Comparison of ENCODE assay signal across 8 cellular contexts in genomic region chr1:44318097-44319088, GRCh38.
DNase-seq lines count a peak whose midpoint lies in the region; ATAC-seq and TF ChIP-seq lines count a peak whose summit lies in the region.

No MANE protein-coding gene starts in this region.

- no peak overlapping the region for H3K4me2 ChIP-seq in DOHH2 (ENCODE audit: low read length)

- H3K79me2 ChIP-seq in DOHH2 (ENCODE audit: control insufficient read depth, low read length) = no peaks in the 10 kb centered on the region

- TF ChIP-seq CTCF in DOHH2 (IDR thresholded peaks at IDR 0.05; ENCODE audit: low read depth, low read length, poor library complexity, severe bottlenecking) (peak; percentile 98), RWPE2 (IDR thresholded peaks at IDR 0.05; ENCODE audit: poor library complexity, severe bottlenecking) (peak; percentile 90)

- DNase-seq in KG1 (lab: John Stamatoyannopoulos, UW) (peak; percentile 20), RWPE2 (ENCODE audit: low spot score) (no peak), iPS-NIHi11 (ENCODE audit: low spot score) (peak; percentile 99), hypothalamus (lab: John Stamatoyannopoulos, UW) (no peak)
- DNase-seq in activated naive CD4-positive, alpha-beta T cell treated with Interleukin-2 at 50 U/mL for 16 hours = peak; percentile 39
- peak; percentile 62 for DNase-seq in stimulated activated CD4-positive, alpha-beta T cell treated with anti-CD3 and anti-CD28 coated beads, Interleukin-4, amount 100 ng/mL, for 24 hours

- ATAC-seq in RWPE2 (ENCODE audit: low read depth) (no peak), HG02870 (IDR thresholded peaks at IDR 0.05; ENCODE audit: unreplicated experiment) (no peak)

- peaks cover 4% of the 10 kb centered on the region; the same call in 1 of the 2 replicates for H3K4me1 ChIP-seq in DOHH2 (ENCODE audit: control insufficient read depth, low read length)
- no peaks in the 10 kb centered on the region for H3K4me1 ChIP-seq in RWPE2 (ENCODE audit: insufficient read depth, poor library complexity, severe bottlenecking)

- H3K9me3 ChIP-seq in DOHH2 (ENCODE audit: control insufficient read depth, insufficient read depth, low read length) (no peaks in the 10 kb centered on the region), RWPE2 (ENCODE audit: severe bottlenecking) (no peaks in the 10 kb centered on the region)

- no peaks in the 10 kb centered on the region for H3F3A ChIP-seq in DOHH2 (ENCODE audit: control insufficient read depth, insufficient read depth)

- H3K4me3 ChIP-seq in DOHH2 (ENCODE audit: low read length) (no peak overlapping the region), RWPE2 (ENCODE audit: severe bottlenecking) (no peak overlapping the region)

- peaks cover 6% of the 10 kb centered on the region; the same call in 1 of the 2 replicates for H4K20me1 ChIP-seq in DOHH2 (ENCODE audit: control insufficient read depth, insufficient read depth, low read depth, low read length)

- H3K27me3 ChIP-seq in DOHH2 (ENCODE audit: control insufficient read depth, low read length) (no peaks in the 10 kb centered on the region), RWPE2 (ENCODE audit: insufficient read depth, poor library complexity, severe bottlenecking) (no peaks in the 10 kb centered on the region)

- no peak overlapping the region for H3K27ac ChIP-seq in DOHH2 (ENCODE audit: low read depth, low read length)
- H3K27ac ChIP-seq in RWPE2 (ENCODE audit: poor library complexity, severe bottlenecking) = no peak overlapping the region

- H3K36me3 ChIP-seq in DOHH2 (ENCODE audit: control insufficient read depth, low read length) (peaks cover 62% of the 10 kb centered on the region), RWPE2 (ENCODE audit: low read depth) (peaks cover 46% of the 10 kb centered on the region)

- H3K9me2 ChIP-seq in DOHH2 (replicated peaks; ENCODE audit: control insufficient read depth, low read length) = no peaks in the 10 kb centered on the region

Comparison
In these comparisons a context has a peak if more than half of its experiments do, and no peak if none do; other contexts are left out.
1. DNase-seq: peak in KG1 (single experiment), activated naive CD4-positive, alpha-beta T cell treated with Interleukin-2 at 50 U/mL for 16 hours (single experiment), iPS-NIHi11 (single experiment) and stimulated activated CD4-positive, alpha-beta T cell treated with anti-CD3 and anti-CD28 coated beads, Interleukin-4, amount 100 ng/mL, for 24 hours (single experiment); none in RWPE2 (single experiment) and hypothalamus (0 of 51).